13 cellular contexts compared by ENCODE assay signal in genomic region chr1:36163426-36163825, GRCh38. TPM values are rescaled to one million over a fixed set of nuclear protein-coding genes. Genes with fewer than 3 reads are reported as not detected.
DNase-seq lines count a peak whose midpoint lies in the region; ATAC-seq and TF ChIP-seq lines count a peak whose summit lies in the region.
"Had no signal": no experiment of that assay in that cellular context is flagged by ENCODE, and none has a peak within 500 bp of the region (broad histone marks: within the 10 kb centered on the region; RNA-seq: fewer than 3 reads in every experiment).

No MANE protein-coding gene starts in this region.

- peak overlapping the region; percentile 92 to 100 (median 98) for H3K27ac Mint-ChIP-seq in CD4-positive, CD25-positive, alpha-beta regulatory T cell
- H3K27ac Mint-ChIP-seq in IgD-negative memory B cell, result peak overlapping the region; percentile 27 to 94 (median 93)
- H3K27ac Mint-ChIP-seq in natural killer cell treated with Interleukin-12 subunit alpha and Interleukin-12 subunit beta and Interleukin-15 and Interleukin-18, amount 100 ng/mL, for 72 hours, result peak overlapping the region; percentile 96 to 97

- no peaks in the 10 kb centered on the region for H3K27me3 Mint-ChIP-seq in CD4-positive, CD25-positive, alpha-beta regulatory T cell
- no peaks in the 10 kb centered on the region for H3K27me3 Mint-ChIP-seq in IgD-negative memory B cell
- no peaks in the 10 kb centered on the region for H3K27me3 Mint-ChIP-seq in natural killer cell treated with Interleukin-12 subunit alpha and Interleukin-12 subunit beta and Interleukin-15 and Interleukin-18, amount 100 ng/mL, for 72 hours

- H3K36me3 ChIP-seq in CD4-positive, CD25-positive, alpha-beta regulatory T cell (ENCODE audit: control insufficient read depth, insufficient read depth, low read length), result peaks cover 11% of the 10 kb centered on the region
- H3K36me3 ChIP-seq in A673 (ENCODE audit: insufficient read depth, low read length, poor library complexity, severe bottlenecking), result no peaks in the 10 kb centered on the region

- CTCF ChIA-PET in A673 (lab: Charles Lee), result interaction anchor here (0.7 kb wide), 1 partner anchor 46 kb away, joined by 11 read pairs; no protein-coding TSS in a partner anchor

- H3K9me3 ChIP-seq in CD4-positive, CD25-positive, alpha-beta regulatory T cell (ENCODE audit: control insufficient read depth in 2 of 2, low read length in 2 of 2), result no peaks in the 10 kb centered on the region
- no peaks in the 10 kb centered on the region for H3K9me3 ChIP-seq in A673 (ENCODE audit: low read depth, low read length, poor library complexity, severe bottlenecking)
- H3K9me3 ChIP-seq: SK-N-SH had no signal

- no TSS peak for BruUV-seq in A673 (replicated peaks; lab: Mats Ljungman, UMichigan)

- peak overlapping the region; percentile 66 to 91 (median 78) for H3K4me3 Mint-ChIP-seq in CD4-positive, CD25-positive, alpha-beta regulatory T cell
- peak overlapping the region in 1 of 4 donors; percentile 24 for H3K4me3 Mint-ChIP-seq in IgD-negative memory B cell
- H3K4me3 Mint-ChIP-seq in natural killer cell treated with Interleukin-12 subunit alpha and Interleukin-12 subunit beta and Interleukin-15 and Interleukin-18, amount 100 ng/mL, for 72 hours, result no peak overlapping the region

- DNase-seq in CD4-positive, CD25-positive, alpha-beta regulatory T cell, result no peak
- DNase-seq in natural killer cell treated with Interleukin-12 subunit alpha and Interleukin-12 subunit beta and Interleukin-15 and Interleukin-18, amount 100 ng/mL, for 72 hours (ENCODE audit: low spot score), result no peak
- DNase-seq in A673 (ENCODE audit: low spot score) (no peak), GM03348 (ENCODE audit: low spot score) (no peak), pons (ENCODE audit: low spot score) (no peak), NCI-H1436 (lab: John Stamatoyannopoulos, UW) (no peak)
- DNase-seq: activated CD4-positive, CD25-positive, alpha-beta regulatory T cell; activated gamma-delta T cell treated with Interleukin-2 at 50 U/mL for 16 hours; MM.1S; SK-N-SH had no signal

- intact Hi-C loops in A673 (cut with micrococcal nuclease; ENCODE audit: unreplicated experiment), result no loop called here

- peak overlapping the region; percentile 26 for H3K4me3 ChIP-seq in CD4-positive, CD25-positive, alpha-beta regulatory T cell (ENCODE audit: low read depth, low read length)
- no peak overlapping the region for H3K4me3 ChIP-seq in A673 (ENCODE audit: low read depth, low read length, poor library complexity, severe bottlenecking)

- peaks cover 20% of the 10 kb centered on the region for H3K36me3 Mint-ChIP-seq in CD4-positive, CD25-positive, alpha-beta regulatory T cell
- peaks cover 6% of the 10 kb centered on the region for H3K36me3 Mint-ChIP-seq in IgD-negative memory B cell
- peaks cover 13% of the 10 kb centered on the region for H3K36me3 Mint-ChIP-seq in natural killer cell treated with Interleukin-12 subunit alpha and Interleukin-12 subunit beta and Interleukin-15 and Interleukin-18, amount 100 ng/mL, for 72 hours

- POLR2A ChIA-PET in A673 (lab: Charles Lee; ENCODE audit: low non-redundant PET), result interaction anchor here (0.8 kb wide), 1 partner anchor 15 kb away, joined by 15 read pairs; no protein-coding TSS in a partner anchor

- no peak for ATAC-seq in CD4-positive, CD25-positive, alpha-beta regulatory T cell (ENCODE audit: low read depth in 2 of 2)
- ATAC-seq in natural killer cell treated with Interleukin-12 subunit alpha and Interleukin-12 subunit beta and Interleukin-15 and Interleukin-18, amount 100 ng/mL, for 72 hours, result no peak
- ATAC-seq: HCT116 had no signal

- no peaks in the 10 kb centered on the region for H3K9me3 Mint-ChIP-seq in CD4-positive, CD25-positive, alpha-beta regulatory T cell
- H3K9me3 Mint-ChIP-seq in IgD-negative memory B cell, result no peaks in the 10 kb centered on the region
- H3K9me3 Mint-ChIP-seq in natural killer cell treated with Interleukin-12 subunit alpha and Interleukin-12 subunit beta and Interleukin-15 and Interleukin-18, amount 100 ng/mL, for 72 hours, result no peaks in the 10 kb centered on the region

- no peaks in the 10 kb centered on the region for H3K27me3 ChIP-seq in CD4-positive, CD25-positive, alpha-beta regulatory T cell (ENCODE audit: control insufficient read depth, insufficient read depth, low read length)
- H3K27me3 ChIP-seq in A673 (replicated peaks; ENCODE audit: insufficient read depth, low read depth, low read length, poor library complexity), result no peaks in the 10 kb centered on the region

- no peak for TF ChIP-seq CTCF in A673 (conservative IDR thresholded peaks at IDR 0.05; ENCODE audit: low read depth, low read length)

- peak overlapping the region; percentile 88 for H3K27ac ChIP-seq in CD4-positive, CD25-positive, alpha-beta regulatory T cell (ENCODE audit: insufficient read depth, low read length, poor library complexity, severe bottlenecking)
- H3K27ac ChIP-seq in cingulate gyrus (ENCODE audit: low read depth, low read length), result peak overlapping the region; percentile 96
- no peak overlapping the region for H3K27ac ChIP-seq in A673 (ENCODE audit: low read depth, low read length, poor library complexity, severe bottlenecking)

- H3K4me1 ChIP-seq in CD4-positive, CD25-positive, alpha-beta regulatory T cell (ENCODE audit: control insufficient read depth, insufficient read depth, low read length, poor library complexity, severe bottlenecking), result peaks cover 66% of the 10 kb centered on the region
- peaks cover 27% of the 10 kb centered on the region for H3K4me1 ChIP-seq in A673 (ENCODE audit: insufficient read depth, low read length, poor library complexity, severe bottlenecking)

- peaks cover 28 to 87% (median 69%) of the 10 kb centered on the region in 4 donors for H3K4me1 Mint-ChIP-seq in CD4-positive, CD25-positive, alpha-beta regulatory T cell
- peaks cover 42 to 56% (median 45%) of the 10 kb centered on the region in 3 donors for H3K4me1 Mint-ChIP-seq in IgD-negative memory B cell
- peaks cover 56 to 64% of the 10 kb centered on the region in 2 donors for H3K4me1 Mint-ChIP-seq in natural killer cell treated with Interleukin-12 subunit alpha and Interleukin-12 subunit beta and Interleukin-15 and Interleukin-18, amount 100 ng/mL, for 72 hours (ENCODE audit: low read depth in 2 of 2)

RNA-seq across cellular contexts. Expression of gene MAP7D1, which starts 7.5 kb away (rescaled TPM):
- 178 TPM for total RNA-seq in CD4-positive, CD25-positive, alpha-beta regulatory T cell
- 10 to 100 TPM; 10.1 to 16.3 (median 13.1) TPM for polyA plus RNA-seq in CD4-positive, CD25-positive, alpha-beta regulatory T cell
- 11.4 TPM for polyA plus RNA-seq in IgD-negative memory B cell
- 100 to 1,000 TPM; 153 to 196 TPM for total RNA-seq in natural killer cell treated with Interleukin-12 subunit alpha and Interleukin-12 subunit beta and Interleukin-15 and Interleukin-18, amount 100 ng/mL, for 72 hours
- total RNA-seq in A673 (2021), result 192 and 206 TPM in 2 replicates

RNA-seq across cellular contexts. Expression of gene TRAPPC3, which starts 14.1 kb away (rescaled TPM):
- total RNA-seq in CD4-positive, CD25-positive, alpha-beta regulatory T cell, result 45.6 TPM
- 100 to 1,000 TPM; 112 to 137 (median 126) TPM for polyA plus RNA-seq in CD4-positive, CD25-positive, alpha-beta regulatory T cell
- 101 TPM for polyA plus RNA-seq in IgD-negative memory B cell
- 10 to 100 TPM; 58.4 to 69.2 TPM for total RNA-seq in natural killer cell treated with Interleukin-12 subunit alpha and Interleukin-12 subunit beta and Interleukin-15 and Interleukin-18, amount 100 ng/mL, for 72 hours
- total RNA-seq in A673 (2021), result 86.5 and 86.6 TPM in 2 replicates

RNA-seq across cellular contexts. Expression of gene COL8A2, which starts 38.4 kb away (rescaled TPM):
- not detected for total RNA-seq in CD4-positive, CD25-positive, alpha-beta regulatory T cell
- under 1 TPM in 1 of 4 donors, not detected in 3; 0.03 TPM for polyA plus RNA-seq in CD4-positive, CD25-positive, alpha-beta regulatory T cell
- polyA plus RNA-seq in IgD-negative memory B cell, result not detected
- under 1 TPM in 1 of 2 donors, not detected in 1; 0.08 TPM for total RNA-seq in natural killer cell treated with Interleukin-12 subunit alpha and Interleukin-12 subunit beta and Interleukin-15 and Interleukin-18, amount 100 ng/mL, for 72 hours
- 0.22 and 0.24 TPM in 2 replicates for total RNA-seq in A673 (2021)
